Comparison of ENCODE assay signal across 1 cellular context in genomic region chr3:37181766-37182165, GRCh38.
TF ChIP-seq lines count a peak whose summit lies in the region.

No MANE protein-coding gene starts in this region.

TF ChIP-seq in K562, 482 proteins besides CTCF, POLR2A, EP300 and RAD21 (continued from another document):
- TF ChIP-seq, protein P1, sequence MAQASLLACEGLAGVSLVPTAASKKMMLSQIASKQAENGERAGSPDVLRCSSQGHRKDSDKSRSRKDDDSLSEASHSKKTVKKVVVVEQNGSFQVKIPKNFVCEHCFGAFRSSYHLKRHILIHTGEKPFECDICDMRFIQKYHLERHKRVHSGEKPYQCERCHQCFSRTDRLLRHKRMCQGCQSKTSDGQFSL (CRISPR knock-in tag; IDR thresholded peaks at IDR 0.05): no peak
- TF ChIP-seq, protein P1 (tag; IDR thresholded peaks at IDR 0.05): no peak
- TF ChIP-seq BRD4 (IDR thresholded peaks at IDR 0.05) (no peak), E2F8 (IDR thresholded peaks at IDR 0.05; ENCODE audit: low read depth, partially characterized antibody) (peak; percentile 32), ETV6 (IDR thresholded peaks at IDR 0.05; ENCODE audit: borderline replicate concordance in 1 of 2, low read depth in 2 of 2, low read length in 1 of 2) (no peak), ETV6 (CRISPR knock-in tag; IDR thresholded peaks at IDR 0.05; ENCODE audit: borderline replicate concordance) (no peak)
TF ChIP-seq in K562: peak in this region for 2.
